Comparison of ENCODE assay signal across 9 cellular contexts in the genomic region with DNA sequence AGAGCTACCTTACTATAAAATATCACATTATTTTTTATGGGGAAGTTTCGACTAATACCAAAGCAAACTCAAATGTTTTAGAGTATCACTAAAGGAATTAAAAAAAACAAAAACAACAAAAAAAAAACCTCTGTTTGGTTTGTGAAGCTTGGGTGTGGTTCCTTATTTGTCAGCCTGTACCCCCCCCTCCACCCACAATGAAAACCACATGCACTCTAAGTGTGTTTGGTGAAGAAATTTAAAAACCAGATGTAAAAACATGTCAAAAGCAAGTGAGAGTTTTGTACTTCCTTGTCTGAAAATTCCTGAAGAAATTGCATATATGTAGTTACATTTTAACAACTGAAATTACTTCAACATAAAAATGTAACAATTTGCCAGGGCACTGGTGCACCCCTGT. TPM values are rescaled to one million over a fixed set of nuclear protein-coding genes. Genes with fewer than 3 reads are reported as not detected.
DNase-seq lines count a peak whose midpoint lies in the region; ATAC-seq and TF ChIP-seq lines count a peak whose summit lies in the region.
"Had no signal": no experiment of that assay in that cellular context is flagged by ENCODE, and none has a peak within 500 bp of the region (broad histone marks: within the 10 kb centered on the region; RNA-seq: fewer than 3 reads in every experiment).

No MANE protein-coding gene starts in this region.

- intact Hi-C loops in cardiac septum (cut with DNase I) (no loop called here), uterus (cut with DNase I; ENCODE audit: low total_unique reads) (no loop called here)
- intact Hi-C loops in activated T-helper 1 cell treated with anti-CD3 and anti-CD28 coated beads, Interleukin-12 subunit alpha, Interleukin-12 subunit beta, Interleukin-2, Interleukin-4 antibody, amounts not matched to agents 30 ng/mL and 10 ng/mL and 1 ng/mL, durations not matched to agents 14 hours and 24 hours and 36 hours (cut with micrococcal nuclease), result loop anchor here (10.0 kb wide), 1 partner anchor 419 kb away; no protein-coding TSS in a partner anchor

- TF ChIP-seq CTCF in right atrium auricular region (IDR thresholded peaks at IDR 0.05), result no peak
- TF ChIP-seq CTCF in uterus (IDR thresholded peaks at IDR 0.05), result no peak

- H3K27ac ChIP-seq in right atrium auricular region, result peak overlapping the region; percentile 97 to 99
- peak overlapping the region; percentile 25 to 97 for H3K27ac ChIP-seq in uterus

- H3K4me3 Mint-ChIP-seq in activated T-helper 1 cell treated with anti-CD3 and anti-CD28 coated beads, Interleukin-12 subunit alpha, Interleukin-12 subunit beta, Interleukin-2, Interleukin-4 antibody, amounts not matched to agents 30 ng/mL and 10 ng/mL and 1 ng/mL, durations not matched to agents 14 hours and 24 hours and 36 hours, result peak overlapping the region; percentile 85
- peak overlapping the region; percentile 89 for H3K4me3 Mint-ChIP-seq in memory B cell

- H3K4me3 ChIP-seq in right atrium auricular region (no peak overlapping the region), uterus (no peak overlapping the region)

- H3K27me3 ChIP-seq in right atrium auricular region (no peaks in the 10 kb centered on the region), uterus (no peaks in the 10 kb centered on the region)

- H3K9me3 Mint-ChIP-seq in activated T-helper 1 cell treated with anti-CD3 and anti-CD28 coated beads, Interleukin-12 subunit alpha, Interleukin-12 subunit beta, Interleukin-2, Interleukin-4 antibody, amounts not matched to agents 30 ng/mL and 10 ng/mL and 1 ng/mL, durations not matched to agents 14 hours and 24 hours and 36 hours, result no peaks in the 10 kb centered on the region
- no peaks in the 10 kb centered on the region for H3K9me3 Mint-ChIP-seq in memory B cell

- H3K27me3 Mint-ChIP-seq in activated T-helper 1 cell treated with anti-CD3 and anti-CD28 coated beads, Interleukin-12 subunit alpha, Interleukin-12 subunit beta, Interleukin-2, Interleukin-4 antibody, amounts not matched to agents 30 ng/mL and 10 ng/mL and 1 ng/mL, durations not matched to agents 14 hours and 24 hours and 36 hours (ENCODE audit: insufficient read depth), result peaks cover 2% of the 10 kb centered on the region
- no peaks in the 10 kb centered on the region for H3K27me3 Mint-ChIP-seq in memory B cell

- ATAC-seq in memory B cell (ENCODE audit: low read depth), result peak; percentile 41

- H3K4me1 ChIP-seq in right atrium auricular region, result peaks cover 0 to 40% of the 10 kb centered on the region in 2 donors
- peaks cover 0 to 4% of the 10 kb centered on the region in 2 donors for H3K4me1 ChIP-seq in uterus

- peaks cover 73% of the 10 kb centered on the region for H3K4me1 Mint-ChIP-seq in activated T-helper 1 cell treated with anti-CD3 and anti-CD28 coated beads, Interleukin-12 subunit alpha, Interleukin-12 subunit beta, Interleukin-2, Interleukin-4 antibody, amounts not matched to agents 30 ng/mL and 10 ng/mL and 1 ng/mL, durations not matched to agents 14 hours and 24 hours and 36 hours (ENCODE audit: low read depth)
- H3K4me1 Mint-ChIP-seq in memory B cell, result peaks cover 26% of the 10 kb centered on the region

- no peak for TF ChIP-seq POLR2A in uterus (IDR thresholded peaks at IDR 0.05)

- H3K9me3 ChIP-seq in right atrium auricular region (no peaks in the 10 kb centered on the region), uterus (no peaks in the 10 kb centered on the region)

- H3K27ac Mint-ChIP-seq in activated T-helper 1 cell treated with anti-CD3 and anti-CD28 coated beads, Interleukin-12 subunit alpha, Interleukin-12 subunit beta, Interleukin-2, Interleukin-4 antibody, amounts not matched to agents 30 ng/mL and 10 ng/mL and 1 ng/mL, durations not matched to agents 14 hours and 24 hours and 36 hours, result peak overlapping the region; percentile 82
- peak overlapping the region; percentile 89 for H3K27ac Mint-ChIP-seq in memory B cell

- DNase-seq in right atrium auricular region (ENCODE audit: low spot score) (no peak), cardiac septum (ENCODE audit: low spot score) (no peak), memory B cell (ENCODE audit: low spot score in 2 of 2) (peak in 1 of 2 donors; percentile 18), uterus (no peak), SW480 (ENCODE audit: low spot score) (no peak), NCI-H510A (lab: John Stamatoyannopoulos, UW) (no peak), amniotic stem cell (lab: John Stamatoyannopoulos, UW) (no peak)
- DNase-seq in activated T-helper 1 cell treated with anti-CD3 and anti-CD28 coated beads, Interleukin-12 subunit alpha, Interleukin-12 subunit beta, Interleukin-2, Interleukin-4 antibody, amounts not matched to agents 30 ng/mL and 10 ng/mL and 1 ng/mL, durations not matched to agents 14 hours and 24 hours and 36 hours (ENCODE audit: low spot score), result peak; percentile 51
- DNase-seq: DMS 273 treated with DMSO at 0.1 percent for 48 hours had no signal

- H3K36me3 ChIP-seq in right atrium auricular region (peaks cover under 1% of the 10 kb centered on the region), uterus (no peaks in the 10 kb centered on the region)

- H3K36me3 Mint-ChIP-seq in activated T-helper 1 cell treated with anti-CD3 and anti-CD28 coated beads, Interleukin-12 subunit alpha, Interleukin-12 subunit beta, Interleukin-2, Interleukin-4 antibody, amounts not matched to agents 30 ng/mL and 10 ng/mL and 1 ng/mL, durations not matched to agents 14 hours and 24 hours and 36 hours (ENCODE audit: low read depth), result peaks cover 16% of the 10 kb centered on the region
- peaks cover 9% of the 10 kb centered on the region for H3K36me3 Mint-ChIP-seq in memory B cell

RNA-seq across cellular contexts. Expression of gene STK38, which starts 3.1 kb away (rescaled TPM):
- total RNA-seq in right atrium auricular region, result 10 to 100 TPM; 16.1 to 17.6 TPM
- 31.6 TPM for total RNA-seq in cardiac septum
- total RNA-seq in activated T-helper 1 cell treated with anti-CD3 and anti-CD28 coated beads, Interleukin-12 subunit alpha, Interleukin-12 subunit beta, Interleukin-2, Interleukin-4 antibody, amounts not matched to agents 30 ng/mL and 10 ng/mL and 1 ng/mL, durations not matched to agents 14 hours and 24 hours and 36 hours, result 23.5 and 23.6 TPM in 2 replicates
- 10 to 100 TPM; 10.6 to 30.0 (median 20.5) TPM for total RNA-seq in uterus

RNA-seq across cellular contexts. Expression of gene SRSF3, which starts 49.9 kb away (rescaled TPM):
- total RNA-seq in right atrium auricular region (10 to 100 TPM; 51.4 to 97.2 TPM), cardiac septum (148 TPM), uterus (100 to 1,000 TPM in 3 of 4 donors, 10 to 100 TPM in 1; 98.8 to 239 (median 179) TPM)
- total RNA-seq in activated T-helper 1 cell treated with anti-CD3 and anti-CD28 coated beads, Interleukin-12 subunit alpha, Interleukin-12 subunit beta, Interleukin-2, Interleukin-4 antibody, amounts not matched to agents 30 ng/mL and 10 ng/mL and 1 ng/mL, durations not matched to agents 14 hours and 24 hours and 36 hours, result 525 and 546 TPM in 2 replicates
